In the genomic region with DNA sequence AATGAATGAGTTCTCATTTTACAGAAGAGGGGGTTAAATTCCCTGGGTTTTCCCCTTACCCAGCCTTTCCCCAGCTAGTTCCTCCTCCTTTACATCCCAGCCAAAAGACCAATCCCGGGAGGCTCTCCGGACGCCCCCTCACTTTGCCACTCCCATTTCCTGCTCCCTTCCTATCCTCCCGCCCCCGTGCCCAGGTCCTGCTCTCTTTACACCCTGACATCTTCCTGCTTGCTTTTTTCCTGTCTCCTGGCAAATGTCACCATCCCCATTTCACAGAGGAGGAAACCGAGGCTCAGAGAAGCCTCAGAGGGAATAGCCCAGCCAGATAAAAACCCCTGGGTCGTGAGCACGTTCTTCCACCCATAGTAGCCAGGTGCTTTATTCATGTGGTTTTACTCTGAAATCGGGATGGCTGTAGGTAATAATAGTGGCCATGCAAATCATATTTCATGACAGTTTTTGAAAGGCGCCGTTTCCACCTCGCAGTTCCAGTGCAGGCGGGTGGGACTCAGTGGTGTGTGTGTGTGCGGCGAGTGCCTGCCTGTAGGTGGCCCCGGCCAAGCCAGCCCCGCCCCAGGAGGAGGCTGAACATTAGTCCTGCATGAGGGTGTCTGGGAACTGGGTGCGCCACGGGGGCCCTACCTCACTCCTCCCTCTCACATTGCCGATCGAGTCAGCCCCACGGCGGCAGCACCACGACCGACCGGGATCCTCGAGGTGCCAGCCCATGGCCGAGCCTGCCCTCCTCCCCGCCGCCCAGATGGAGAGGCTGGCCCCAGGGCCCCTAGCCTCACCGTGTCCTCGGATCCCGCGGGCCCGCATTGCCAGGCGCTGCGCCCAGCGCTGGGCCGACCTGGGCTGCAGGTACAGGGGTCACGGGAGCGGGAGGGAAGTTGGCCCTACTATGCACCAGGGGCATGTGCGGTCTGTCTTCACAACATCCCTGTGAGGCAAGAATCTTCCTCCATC, we compare ENCODE assay signal across 1 cellular context.
TF ChIP-seq lines count a peak whose summit lies in the region.

A gene (plus strand): TSS at position 594 of the 969 bp plus-strand sequence.

TF ChIP-seq in HEK293, 187 proteins besides CTCF, POLR2A, EP300 and RAD21 (continued from another document):
- TF ChIP-seq ZNF600 (tag by site-specific recombination; IDR thresholded peaks at IDR 0.05) (peak; percentile 68), EGR2 (tag by site-specific recombination; IDR thresholded peaks at IDR 0.05; ENCODE audit: low read depth) (peak; percentile 72), ZSCAN30 (tag by site-specific recombination; IDR thresholded peaks at IDR 0.05) (no peak), KLF16 (tag by site-specific recombination; IDR thresholded peaks at IDR 0.05) (0 out of 2 replicates have a peak, but pooled peaks have one; percentile 31), SP3 (tag by site-specific recombination; IDR thresholded peaks at IDR 0.05) (peak; percentile 64; the same call in 1 of the 2 replicates), ZBTB17 (tag by site-specific recombination; IDR thresholded peaks at IDR 0.05) (peak; percentile 40), ZNF211 (tag by site-specific recombination; IDR thresholded peaks at IDR 0.05; ENCODE audit: low read depth) (no peak), WT1 (tag by site-specific recombination; IDR thresholded peaks at IDR 0.05) (0 out of 2 replicates have a peak, but pooled peaks have one; percentile 12), KLF1 (tag by site-specific recombination; IDR thresholded peaks at IDR 0.05) (peak; percentile 68), ZNF112 (tag by site-specific recombination; IDR thresholded peaks at IDR 0.05) (no peak), SP2 (tag by site-specific recombination; IDR thresholded peaks at IDR 0.05) (peak; percentile 71), ZFHX2 (tag by site-specific recombination; conservative IDR thresholded peaks at IDR 0.05) (peak; percentile 85), ZNF76 (tag by site-specific recombination; IDR thresholded peaks at IDR 0.05; ENCODE audit: borderline replicate concordance, low read depth) (peak; percentile 15; the same call in 1 of the 2 replicates), ZIC2 (tag by site-specific recombination; IDR thresholded peaks at IDR 0.05) (peak; percentile 78)
- TF ChIP-seq, protein P1, sequence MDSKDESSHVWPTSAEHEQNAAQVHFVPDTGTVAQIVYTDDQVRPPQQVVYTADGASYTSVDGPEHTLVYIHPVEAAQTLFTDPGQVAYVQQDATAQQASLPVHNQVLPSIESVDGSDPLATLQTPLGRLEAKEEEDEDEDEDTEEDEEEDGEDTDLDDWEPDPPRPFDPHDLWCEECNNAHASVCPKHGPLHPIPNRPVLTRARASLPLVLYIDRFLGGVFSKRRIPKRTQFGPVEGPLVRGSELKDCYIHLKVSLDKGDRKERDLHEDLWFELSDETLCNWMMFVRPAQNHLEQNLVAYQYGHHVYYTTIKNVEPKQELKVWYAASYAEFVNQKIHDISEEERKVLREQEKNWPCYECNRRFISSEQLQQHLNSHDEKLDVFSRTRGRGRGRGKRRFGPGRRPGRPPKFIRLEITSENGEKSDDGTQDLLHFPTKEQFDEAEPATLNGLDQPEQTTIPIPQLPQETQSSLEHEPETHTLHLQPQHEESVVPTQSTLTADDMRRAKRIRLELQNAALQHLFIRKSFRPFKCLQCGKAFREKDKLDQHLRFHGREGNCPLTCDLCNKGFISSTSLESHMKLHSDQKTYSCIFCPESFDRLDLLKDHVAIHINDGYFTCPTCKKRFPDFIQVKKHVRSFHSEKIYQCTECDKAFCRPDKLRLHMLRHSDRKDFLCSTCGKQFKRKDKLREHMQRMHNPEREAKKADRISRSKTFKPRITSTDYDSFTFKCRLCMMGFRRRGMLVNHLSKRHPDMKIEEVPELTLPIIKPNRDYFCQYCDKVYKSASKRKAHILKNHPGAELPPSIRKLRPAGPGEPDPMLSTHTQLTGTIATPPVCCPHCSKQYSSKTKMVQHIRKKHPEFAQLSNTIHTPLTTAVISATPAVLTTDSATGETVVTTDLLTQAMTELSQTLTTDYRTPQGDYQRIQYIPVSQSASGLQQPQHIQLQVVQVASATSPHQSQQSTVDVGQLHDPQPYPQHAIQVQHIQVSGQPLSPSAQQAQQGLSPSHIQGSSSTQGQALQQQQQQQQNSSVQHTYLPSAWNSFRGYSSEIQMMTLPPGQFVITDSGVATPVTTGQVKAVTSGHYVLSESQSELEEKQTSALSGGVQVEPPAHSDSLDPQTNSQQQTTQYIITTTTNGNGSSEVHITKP (tag by site-specific recombination; IDR thresholded peaks at IDR 0.05), result peak; percentile 55
- TF ChIP-seq, protein P2, sequence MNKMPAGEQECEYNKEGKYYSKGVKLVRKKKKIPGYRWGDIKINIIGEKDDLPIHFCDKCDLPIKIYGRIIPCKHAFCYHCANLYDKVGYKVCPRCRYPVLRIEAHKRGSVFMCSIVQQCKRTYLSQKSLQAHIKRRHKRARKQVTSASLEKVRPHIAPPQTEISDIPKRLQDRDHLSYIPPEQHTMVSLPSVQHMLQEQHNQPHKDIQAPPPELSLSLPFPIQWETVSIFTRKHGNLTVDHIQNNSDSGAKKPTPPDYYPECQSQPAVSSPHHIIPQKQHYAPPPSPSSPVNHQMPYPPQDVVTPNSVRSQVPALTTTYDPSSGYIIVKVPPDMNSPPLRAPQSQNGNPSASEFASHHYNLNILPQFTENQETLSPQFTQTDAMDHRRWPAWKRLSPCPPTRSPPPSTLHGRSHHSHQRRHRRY (tag by site-specific recombination; IDR thresholded peaks at IDR 0.05), result no peak
- TF ChIP-seq, protein P3, sequence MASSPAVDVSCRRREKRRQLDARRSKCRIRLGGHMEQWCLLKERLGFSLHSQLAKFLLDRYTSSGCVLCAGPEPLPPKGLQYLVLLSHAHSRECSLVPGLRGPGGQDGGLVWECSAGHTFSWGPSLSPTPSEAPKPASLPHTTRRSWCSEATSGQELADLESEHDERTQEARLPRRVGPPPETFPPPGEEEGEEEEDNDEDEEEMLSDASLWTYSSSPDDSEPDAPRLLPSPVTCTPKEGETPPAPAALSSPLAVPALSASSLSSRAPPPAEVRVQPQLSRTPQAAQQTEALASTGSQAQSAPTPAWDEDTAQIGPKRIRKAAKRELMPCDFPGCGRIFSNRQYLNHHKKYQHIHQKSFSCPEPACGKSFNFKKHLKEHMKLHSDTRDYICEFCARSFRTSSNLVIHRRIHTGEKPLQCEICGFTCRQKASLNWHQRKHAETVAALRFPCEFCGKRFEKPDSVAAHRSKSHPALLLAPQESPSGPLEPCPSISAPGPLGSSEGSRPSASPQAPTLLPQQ (tag by site-specific recombination; IDR thresholded peaks at IDR 0.05), result 0 out of 2 replicates have a peak, but pooled peaks have one; percentile 32
- TF ChIP-seq, protein P4, sequence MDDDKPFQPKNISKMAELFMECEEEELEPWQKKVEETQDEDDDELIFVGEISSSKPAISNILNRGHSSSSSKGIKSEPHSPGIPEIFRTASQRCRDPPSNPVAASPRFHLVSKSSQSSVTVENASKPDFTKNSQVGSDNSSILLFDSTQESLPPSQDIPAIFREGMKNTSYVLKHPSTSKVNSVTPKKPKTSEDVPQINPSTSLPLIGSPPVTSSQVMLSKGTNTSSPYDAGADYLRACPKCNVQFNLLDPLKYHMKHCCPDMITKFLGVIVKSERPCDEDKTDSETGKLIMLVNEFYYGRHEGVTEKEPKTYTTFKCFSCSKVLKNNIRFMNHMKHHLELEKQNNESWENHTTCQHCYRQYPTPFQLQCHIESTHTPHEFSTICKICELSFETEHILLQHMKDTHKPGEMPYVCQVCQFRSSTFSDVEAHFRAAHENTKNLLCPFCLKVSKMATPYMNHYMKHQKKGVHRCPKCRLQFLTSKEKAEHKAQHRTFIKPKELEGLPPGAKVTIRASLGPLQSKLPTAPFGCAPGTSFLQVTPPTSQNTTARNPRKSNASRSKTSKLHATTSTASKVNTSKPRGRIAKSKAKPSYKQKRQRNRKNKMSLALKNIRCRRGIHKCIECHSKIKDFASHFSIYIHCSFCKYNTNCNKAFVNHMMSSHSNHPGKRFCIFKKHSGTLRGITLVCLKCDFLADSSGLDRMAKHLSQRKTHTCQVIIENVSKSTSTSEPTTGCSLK (tag by site-specific recombination; IDR thresholded peaks at IDR 0.05), result no peak
- TF ChIP-seq, protein P5, sequence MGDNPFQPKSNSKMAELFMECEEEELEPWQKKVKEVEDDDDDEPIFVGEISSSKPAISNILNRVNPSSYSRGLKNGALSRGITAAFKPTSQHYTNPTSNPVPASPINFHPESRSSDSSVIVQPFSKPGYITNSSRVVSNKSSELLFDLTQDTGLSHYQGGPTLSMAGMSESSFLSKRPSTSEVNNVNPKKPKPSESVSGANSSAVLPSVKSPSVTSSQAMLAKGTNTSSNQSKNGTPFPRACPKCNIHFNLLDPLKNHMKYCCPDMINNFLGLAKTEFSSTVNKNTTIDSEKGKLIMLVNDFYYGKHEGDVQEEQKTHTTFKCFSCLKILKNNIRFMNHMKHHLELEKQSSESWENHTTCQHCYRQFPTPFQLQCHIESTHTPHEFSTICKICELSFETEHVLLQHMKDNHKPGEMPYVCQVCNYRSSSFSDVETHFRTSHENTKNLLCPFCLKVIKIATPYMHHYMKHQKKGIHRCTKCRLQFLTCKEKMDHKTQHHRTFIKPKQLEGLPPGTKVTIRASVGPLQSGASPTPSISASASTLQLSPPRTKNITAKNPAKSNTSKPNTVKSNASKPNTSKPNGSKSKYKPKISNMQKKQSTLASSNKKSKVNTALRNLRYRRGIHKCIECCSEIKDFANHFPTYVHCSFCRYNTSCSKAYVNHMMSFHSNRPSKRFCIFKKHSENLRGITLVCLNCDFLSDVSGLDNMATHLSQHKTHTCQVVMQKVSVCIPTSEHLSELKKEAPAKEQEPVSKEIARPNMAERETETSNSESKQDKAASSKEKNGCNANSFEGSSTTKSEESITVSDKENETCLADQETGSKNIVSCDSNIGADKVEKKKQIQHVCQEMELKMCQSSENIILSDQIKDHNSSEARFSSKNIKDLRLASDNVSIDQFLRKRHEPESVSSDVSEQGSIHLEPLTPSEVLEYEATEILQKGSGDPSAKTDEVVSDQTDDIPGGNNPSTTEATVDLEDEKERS (tag by site-specific recombination; IDR thresholded peaks at IDR 0.05), result no peak
